25 cellular contexts compared by ENCODE assay signal in the genomic region with DNA sequence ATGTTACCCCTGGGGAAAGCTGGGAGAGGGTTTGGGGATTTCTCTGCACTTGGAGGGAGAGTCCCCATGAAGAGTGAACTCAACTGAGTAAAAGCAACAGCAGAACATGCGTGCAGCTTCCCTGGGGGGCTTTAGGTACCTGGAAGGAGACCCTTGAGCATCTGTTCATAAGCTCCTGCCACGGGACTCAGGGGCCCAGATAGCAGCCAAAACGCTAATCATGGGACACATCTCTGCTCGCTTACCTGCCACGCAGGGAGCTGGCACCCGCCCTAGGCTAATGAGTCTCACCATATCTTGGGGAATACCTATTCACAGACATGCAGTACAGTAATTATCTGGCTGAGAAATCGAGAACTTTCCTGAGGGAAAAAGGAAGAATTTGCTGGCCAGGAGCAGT.
"Had no signal": no experiment of that assay in that cellular context is flagged by ENCODE, and none has a peak within 500 bp of the region (broad histone marks: within the 10 kb centered on the region; RNA-seq: fewer than 3 reads in every experiment).

No MANE protein-coding gene starts in this region.

- FAIRE-seq: pancreas, small intestine, urothelium cell line had no signal

- DNase-seq: naive thymus-derived CD4-positive, alpha-beta T cell; natural killer cell; pancreas; psoas muscle; right cardiac atrium; right lobe of liver; sigmoid colon; small intestine; stimulated activated CD4-positive, alpha-beta T cell treated with anti-CD3 and anti-CD28 coated beads, Interleukin-12 subunit alpha, Interleukin-12 subunit beta, amount 100 ng/mL, for 4 hours; stimulated activated CD4-positive, alpha-beta T cell treated with anti-CD3 and anti-CD28 coated beads, Interleukin-1b, Interleukin-23, amount 100 ng/mL, for 48 hours; stimulated activated CD4-positive, alpha-beta T cell treated with anti-CD3 and anti-CD28 coated beads, Interleukin-4, amount 100 ng/mL, for 1 hour; stimulated activated CD4-positive, alpha-beta T cell treated with anti-CD3 and anti-CD28 coated beads, Interleukin-4, amount 100 ng/mL, for 4 hours; stimulated activated CD8-positive, alpha-beta memory T cell treated with anti-CD3 and anti-CD28 coated beads, Interleukin-4, amount 100 ng/mL, for 48 hours; stimulated activated naive CD4-positive, alpha-beta T cell; stimulated activated naive CD8-positive, alpha-beta T cell treated with anti-CD3 and anti-CD28 coated beads, Interleukin-15, amount 100 ng/mL, for 72 hours; stimulated activated naive CD8-positive, alpha-beta T cell treated with anti-CD3 and anti-CD28 coated beads, Interleukin-15, Interleukin-2, amounts not matched to agents 100 U/mL and 50 U/mL, for 24 hours; substantia nigra; testis; transverse colon had no signal

- H3K27me3 ChIP-seq: neural progenitor cell, pancreas, right lobe of liver, sigmoid colon, suprapubic skin, testis, tibial artery, transverse colon, vagina had no signal

- H3K9me3 ChIP-seq: pancreas, psoas muscle, right lobe of liver, sigmoid colon, suprapubic skin, testis, tibial artery, transverse colon, vagina had no signal

- H3K4me1 ChIP-seq: neural progenitor cell, pancreas, psoas muscle, right lobe of liver, sigmoid colon, suprapubic skin, testis, tibial artery, transverse colon, vagina had no signal

- H3K27ac ChIP-seq: neural progenitor cell, pancreas, psoas muscle, right lobe of liver, sigmoid colon, suprapubic skin, testis, tibial artery, transverse colon, vagina had no signal

- ATAC-seq: naive thymus-derived CD4-positive, alpha-beta T cell; natural killer cell; pancreas; psoas muscle; right cardiac atrium; right lobe of liver; stimulated activated memory B cell treated with anti-CD40 and anti-IgM and Interleukin-4, amounts not matched to agents 10 μg/mL and 1 μg/mL and 100 μg/mL, for 72 hours; stimulated activated naive CD8-positive, alpha-beta T cell treated with anti-CD3 and anti-CD28 coated beads, Interleukin-15, amount 100 ng/mL, for 72 hours; stimulated activated naive CD8-positive, alpha-beta T cell treated with anti-CD3 and anti-CD28 coated beads, Interleukin-15, Interleukin-2, amounts not matched to agents 100 U/mL and 50 U/mL, for 24 hours had no signal

- H3K4me3 ChIP-seq: neural progenitor cell, pancreas, psoas muscle, right lobe of liver, sigmoid colon, suprapubic skin, testis, tibial artery, transverse colon, vagina had no signal

- H3K36me3 ChIP-seq: neural progenitor cell had no signal
